Comparison of ENCODE assay signal across 8 cellular contexts in the genomic region with DNA sequence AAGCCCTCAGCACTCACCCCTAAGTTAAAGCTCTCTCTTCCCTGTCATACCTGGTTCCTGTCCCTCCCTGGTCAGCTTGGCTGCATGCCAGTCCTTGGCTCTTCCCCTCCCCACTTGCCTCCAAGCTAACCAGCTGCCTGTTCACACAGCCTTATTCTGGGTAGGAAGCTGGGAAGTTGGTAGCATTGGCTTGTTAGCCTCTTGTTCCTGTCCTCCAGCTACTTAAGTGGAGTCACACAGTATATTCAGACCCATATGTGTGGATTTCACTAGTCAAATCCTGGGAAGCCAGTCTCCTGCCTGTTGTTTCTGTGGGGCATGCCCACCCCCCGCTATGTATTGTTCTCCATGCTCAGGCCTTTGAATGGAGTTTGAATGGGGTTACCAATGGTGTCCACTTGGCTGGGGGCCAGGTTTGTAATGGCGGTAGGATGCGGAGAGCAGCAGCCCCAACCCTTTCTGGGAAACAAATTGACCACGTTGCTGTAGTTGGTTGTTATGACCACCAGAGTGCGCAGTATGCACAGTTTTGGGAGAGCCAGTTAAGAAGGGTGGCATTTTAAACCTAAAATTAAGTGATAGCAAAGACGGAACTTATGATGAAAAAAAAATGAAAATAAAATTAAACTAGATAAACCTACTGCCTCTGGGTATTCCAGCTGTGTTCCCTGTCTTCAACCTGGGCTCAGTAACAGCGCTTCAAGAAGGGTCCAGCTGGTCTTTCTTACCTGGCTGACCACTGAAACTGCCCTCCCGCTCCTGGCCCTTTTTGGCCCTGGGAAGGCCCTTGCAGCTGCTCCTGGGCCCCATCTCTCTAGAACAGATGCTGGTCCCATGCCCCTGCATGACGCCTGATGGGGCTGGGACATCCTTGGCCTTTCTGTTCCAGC. TPM values are rescaled to one million over a fixed set of nuclear protein-coding genes. Genes with fewer than 3 reads are reported as not detected.
DNase-seq lines count a peak whose midpoint lies in the region; ATAC-seq and TF ChIP-seq lines count a peak whose summit lies in the region.

No MANE protein-coding gene starts in this region.

- H3K27ac ChIP-seq in CD4-positive, CD25-positive, alpha-beta regulatory T cell (ENCODE audit: insufficient read depth, low read length, poor library complexity, severe bottlenecking), result no peak overlapping the region

- no peak overlapping the region for H3K4me3 Mint-ChIP-seq in CD4-positive, CD25-positive, alpha-beta regulatory T cell

- peaks cover 2% of the 10 kb centered on the region for H3K27me3 ChIP-seq in CD4-positive, CD25-positive, alpha-beta regulatory T cell (ENCODE audit: control insufficient read depth, insufficient read depth, low read length)

- no peaks in the 10 kb centered on the region for H3K36me3 ChIP-seq in CD4-positive, CD25-positive, alpha-beta regulatory T cell (ENCODE audit: control insufficient read depth, insufficient read depth, low read length)

- H3K36me3 Mint-ChIP-seq in CD4-positive, CD25-positive, alpha-beta regulatory T cell, result no peaks in the 10 kb centered on the region

- DNase-seq in CD4-positive, CD25-positive, alpha-beta regulatory T cell, result peak; percentile 50 to 85 (median 73)
- DNase-seq in HCEC 1CT (peak; percentile 72), NCI-H2196 treated with DMSO at 0.1 percent for 48 hours (lab: John Stamatoyannopoulos, UW; ENCODE audit: unreplicated experiment) (peak; percentile 80), cardiac fibroblast (ENCODE audit: low read depth in 2 of 2) (peak; percentile 86 to 88), kidney tubule cell (ENCODE audit: low spot score) (peak; percentile 77)
- peak; percentile 45 for DNase-seq in stimulated activated CD4-positive, alpha-beta T cell treated with anti-CD3 and anti-CD28 coated beads, Interleukin-2, amount 100 ng/mL, for 4 hours (ENCODE audit: low read depth)

- TF ChIP-seq CTCF in WI38 (IDR thresholded peaks at IDR 0.05; ENCODE audit: low read depth, low read length) (peak; percentile 61), cardiac fibroblast (IDR thresholded peaks at IDR 0.05; ENCODE audit: low read depth, low read length) (peak; percentile 78)

- H3K4me1 ChIP-seq in CD4-positive, CD25-positive, alpha-beta regulatory T cell (ENCODE audit: control insufficient read depth, insufficient read depth, low read length, poor library complexity, severe bottlenecking), result peaks cover 17% of the 10 kb centered on the region

- H3K9me3 Mint-ChIP-seq in CD4-positive, CD25-positive, alpha-beta regulatory T cell, result no peaks in the 10 kb centered on the region

- peaks cover 3 to 14% (median 6%) of the 10 kb centered on the region in 4 donors for H3K4me1 Mint-ChIP-seq in CD4-positive, CD25-positive, alpha-beta regulatory T cell

- peak; percentile 84 to 86 for ATAC-seq in CD4-positive, CD25-positive, alpha-beta regulatory T cell (ENCODE audit: low read depth in 2 of 2)
- ATAC-seq in GM18867 (IDR thresholded peaks at IDR 0.05; ENCODE audit: unreplicated experiment), result no peak

- H3K4me3 ChIP-seq in CD4-positive, CD25-positive, alpha-beta regulatory T cell (ENCODE audit: low read depth, low read length), result no peak overlapping the region
- no peak overlapping the region for H3K4me3 ChIP-seq in WI38 (ENCODE audit: low read depth, low read length)
- no peak overlapping the region for H3K4me3 ChIP-seq in cardiac fibroblast (replicated peaks in 1 of 2; ENCODE audit: low read depth in 2 of 2, low read length in 2 of 2)

- H3K27ac Mint-ChIP-seq in CD4-positive, CD25-positive, alpha-beta regulatory T cell, result no peak overlapping the region

- H3K27me3 Mint-ChIP-seq in CD4-positive, CD25-positive, alpha-beta regulatory T cell, result peaks cover 8% of the 10 kb centered on the region

- no peaks in the 10 kb centered on the region for H3K9me3 ChIP-seq in CD4-positive, CD25-positive, alpha-beta regulatory T cell (ENCODE audit: control insufficient read depth in 2 of 2, low read length in 2 of 2)

RNA-seq across cellular contexts. Expression of gene RPS3, which starts 10.7 kb away (rescaled TPM):
- total RNA-seq in CD4-positive, CD25-positive, alpha-beta regulatory T cell, result 3,495 TPM
- 1,000 to 10,000 TPM; 3,908 to 6,708 (median 5,568) TPM for polyA plus RNA-seq in CD4-positive, CD25-positive, alpha-beta regulatory T cell

RNA-seq across cellular contexts. Expression of gene ARRB1, which starts 37.2 kb away (rescaled TPM):
- total RNA-seq in CD4-positive, CD25-positive, alpha-beta regulatory T cell, result 36.1 TPM
- 1 to 10 TPM; 5.1 to 8.0 (median 5.8) TPM for polyA plus RNA-seq in CD4-positive, CD25-positive, alpha-beta regulatory T cell

RNA-seq across cellular contexts. Expression of gene KLHL35, which starts 44.4 kb away (rescaled TPM):
- 0.47 TPM for total RNA-seq in CD4-positive, CD25-positive, alpha-beta regulatory T cell
- polyA plus RNA-seq in CD4-positive, CD25-positive, alpha-beta regulatory T cell, result under 1 TPM in 3 of 4 donors, not detected in 1; 0.31 to 0.78 (median 0.49) TPM
